ENCODE assay signal across 24 cellular contexts in the genomic region with DNA sequence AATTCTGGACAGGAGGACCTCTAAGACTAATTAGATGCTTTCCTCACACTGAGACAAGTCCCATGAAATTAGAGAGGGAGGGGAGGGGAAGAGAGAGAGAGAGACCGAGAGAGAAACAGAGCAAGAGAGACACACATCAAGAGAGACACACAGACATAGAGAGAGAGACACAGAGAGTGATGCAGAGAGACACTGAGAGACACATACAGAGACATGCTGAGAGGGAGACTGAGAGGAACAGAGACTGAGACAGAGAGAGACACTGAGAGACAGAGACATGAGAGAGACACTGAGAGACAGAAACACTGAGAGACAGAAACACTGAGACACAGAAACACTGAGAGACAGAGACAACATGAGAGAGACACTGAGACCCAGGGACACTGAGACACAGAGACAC.
A peak's percentile ranks its signal among the peaks of the same experiment; 100 is the strongest.
DNase-seq lines count a peak whose midpoint lies in the region; TF ChIP-seq lines count a peak whose summit lies in the region.
"Had no signal": no experiment of that assay in that cellular context is flagged by ENCODE, and none has a peak within 500 bp of the region (broad histone marks: within the 10 kb centered on the region; RNA-seq: fewer than 3 reads in every experiment).

No MANE protein-coding gene starts in this region.

- H3K9me3 ChIP-seq in endodermal cell (ENCODE audit: control insufficient read depth, low read length) (no peaks in the 10 kb centered on the region), sigmoid colon (no peaks in the 10 kb centered on the region)

- no peak for TF ChIP-seq POLR2A in sigmoid colon (IDR thresholded peaks at IDR 0.05)

- TF ChIP-seq EP300 in sigmoid colon (IDR thresholded peaks at IDR 0.05) = no peak

- H3K9me3 Mint-ChIP-seq in activated CD4-positive, alpha-beta T cell treated with anti-CD3 and anti-CD28 coated beads, Interleukin-2, amount 10 ng/mL, durations not matched to agents 24 days and 14 days = no peaks in the 10 kb centered on the region
- no peaks in the 10 kb centered on the region for H3K9me3 Mint-ChIP-seq in activated T-helper 1 cell treated with anti-CD3 and anti-CD28 coated beads, Interleukin-12 subunit alpha, Interleukin-12 subunit beta, Interleukin-2, Interleukin-4 antibody, amounts not matched to agents 30 ng/mL and 10 ng/mL and 1 ng/mL, durations not matched to agents 14 hours and 24 hours and 36 hours
- no peaks in the 10 kb centered on the region for H3K9me3 Mint-ChIP-seq in endodermal cell
- H3K9me3 Mint-ChIP-seq: IgD-negative memory B cell had no signal

- H3K27me3 Mint-ChIP-seq in activated CD4-positive, alpha-beta T cell treated with anti-CD3 and anti-CD28 coated beads, Interleukin-2, amount 10 ng/mL, durations not matched to agents 24 days and 14 days = peaks cover 3% of the 10 kb centered on the region
- H3K27me3 Mint-ChIP-seq in activated T-helper 1 cell treated with anti-CD3 and anti-CD28 coated beads, Interleukin-12 subunit alpha, Interleukin-12 subunit beta, Interleukin-2, Interleukin-4 antibody, amounts not matched to agents 30 ng/mL and 10 ng/mL and 1 ng/mL, durations not matched to agents 14 hours and 24 hours and 36 hours (ENCODE audit: insufficient read depth) = no peaks in the 10 kb centered on the region
- H3K27me3 Mint-ChIP-seq in endodermal cell (ENCODE audit: insufficient read depth) = peaks cover 26% of the 10 kb centered on the region

- WGBS in endodermal cell (ENCODE audit: insufficient coverage in 1 of 2, insufficient read length in 1 of 2), 2 experiments = 97% methylated on average over 1 of the region's 1 CpG; no CpG with 5 or more reads in 1 of the 2 experiments
- 65 to 85% methylated on average over 1 of the region's 1 CpG for WGBS in sigmoid colon, 2 donors

- peaks cover 15% of the 10 kb centered on the region for H3K4me1 Mint-ChIP-seq in activated CD4-positive, alpha-beta T cell treated with anti-CD3 and anti-CD28 coated beads, Interleukin-2, amount 10 ng/mL, durations not matched to agents 24 days and 14 days
- H3K4me1 Mint-ChIP-seq in activated T-helper 1 cell treated with anti-CD3 and anti-CD28 coated beads, Interleukin-12 subunit alpha, Interleukin-12 subunit beta, Interleukin-2, Interleukin-4 antibody, amounts not matched to agents 30 ng/mL and 10 ng/mL and 1 ng/mL, durations not matched to agents 14 hours and 24 hours and 36 hours (ENCODE audit: low read depth) = peaks cover 13% of the 10 kb centered on the region
- H3K4me1 Mint-ChIP-seq in endodermal cell = peaks cover 5% of the 10 kb centered on the region

- H3K27me3 ChIP-seq in endodermal cell (ENCODE audit: control insufficient read depth, insufficient read depth, low read length, poor library complexity, severe bottlenecking) (peaks cover 9% of the 10 kb centered on the region), sigmoid colon (no peaks in the 10 kb centered on the region)

- H3K27ac ChIP-seq in endodermal cell (ENCODE audit: low read depth, low read length) (no peak overlapping the region), sigmoid colon (peak overlapping the region in 3 of 4 donors; percentile 61 to 67 (median 63))
- H3K27ac ChIP-seq: 22Rv1, C4-2B, KMS-11, SK-N-MC had no signal

- H3K4me1 ChIP-seq in endodermal cell (ENCODE audit: control insufficient read depth, insufficient read depth, low read length) (no peaks in the 10 kb centered on the region), sigmoid colon (peaks cover 0 to 74% (median 61%) of the 10 kb centered on the region in 4 donors)

- H3K36me3 Mint-ChIP-seq in activated CD4-positive, alpha-beta T cell treated with anti-CD3 and anti-CD28 coated beads, Interleukin-2, amount 10 ng/mL, durations not matched to agents 24 days and 14 days (ENCODE audit: low read depth) = no peaks in the 10 kb centered on the region
- H3K36me3 Mint-ChIP-seq in activated T-helper 1 cell treated with anti-CD3 and anti-CD28 coated beads, Interleukin-12 subunit alpha, Interleukin-12 subunit beta, Interleukin-2, Interleukin-4 antibody, amounts not matched to agents 30 ng/mL and 10 ng/mL and 1 ng/mL, durations not matched to agents 14 hours and 24 hours and 36 hours (ENCODE audit: low read depth) = no peaks in the 10 kb centered on the region
- H3K36me3 Mint-ChIP-seq in endodermal cell (ENCODE audit: low read depth) = no peaks in the 10 kb centered on the region

- H3K4me3 ChIP-seq in endodermal cell (ENCODE audit: low read length) (no peak overlapping the region), sigmoid colon (no peak overlapping the region)
- H3K4me3 ChIP-seq: SK-N-MC had no signal

- TF ChIP-seq CTCF in endodermal cell (conservative IDR thresholded peaks at IDR 0.05) (no peak), sigmoid colon (IDR thresholded peaks at IDR 0.05) (no peak)

- no peaks in the 10 kb centered on the region for H3K36me3 ChIP-seq in endodermal cell (ENCODE audit: control insufficient read depth, insufficient read depth, low read length)
- H3K36me3 ChIP-seq in sigmoid colon = no peaks in the 10 kb centered on the region

- no peak overlapping the region for H3K9ac ChIP-seq in endodermal cell (ENCODE audit: extremely low read depth, low read length, poor library complexity, severe bottlenecking)
- H3K9ac ChIP-seq: KMS-11 had no signal

- peak overlapping the region; percentile 12 for H3K27ac Mint-ChIP-seq in activated CD4-positive, alpha-beta T cell treated with anti-CD3 and anti-CD28 coated beads, Interleukin-2, amount 10 ng/mL, durations not matched to agents 24 days and 14 days
- peak overlapping the region; percentile 10 for H3K27ac Mint-ChIP-seq in activated T-helper 1 cell treated with anti-CD3 and anti-CD28 coated beads, Interleukin-12 subunit alpha, Interleukin-12 subunit beta, Interleukin-2, Interleukin-4 antibody, amounts not matched to agents 30 ng/mL and 10 ng/mL and 1 ng/mL, durations not matched to agents 14 hours and 24 hours and 36 hours
- H3K27ac Mint-ChIP-seq in endodermal cell = no peak overlapping the region
- H3K27ac Mint-ChIP-seq: B cell, IgD-negative memory B cell had no signal

- no peak overlapping the region for H3K4me3 Mint-ChIP-seq in activated CD4-positive, alpha-beta T cell treated with anti-CD3 and anti-CD28 coated beads, Interleukin-2, amount 10 ng/mL, durations not matched to agents 24 days and 14 days
- H3K4me3 Mint-ChIP-seq in activated T-helper 1 cell treated with anti-CD3 and anti-CD28 coated beads, Interleukin-12 subunit alpha, Interleukin-12 subunit beta, Interleukin-2, Interleukin-4 antibody, amounts not matched to agents 30 ng/mL and 10 ng/mL and 1 ng/mL, durations not matched to agents 14 hours and 24 hours and 36 hours = no peak overlapping the region
- H3K4me3 Mint-ChIP-seq in endodermal cell = no peak overlapping the region
- H3K4me3 Mint-ChIP-seq: B cell, IgD-negative memory B cell had no signal

- DNase-seq in activated CD4-positive, alpha-beta T cell treated with anti-CD3 and anti-CD28 coated beads, Interleukin-2, amount 10 ng/mL, durations not matched to agents 24 days and 14 days = no peak
- DNase-seq in activated CD4-positive, alpha-beta T cell treated with anti-CD3 and anti-CD28 coated beads for 48 hours = no peak
- no peak for DNase-seq in activated T-helper 1 cell treated with anti-CD3 and anti-CD28 coated beads, Interleukin-12 subunit alpha, Interleukin-12 subunit beta, Interleukin-2, Interleukin-4 antibody, amounts not matched to agents 30 ng/mL and 10 ng/mL and 1 ng/mL, durations not matched to agents 14 hours and 24 hours and 36 hours (ENCODE audit: low spot score)
- DNase-seq in endodermal cell = peak; percentile 18
- no peak for DNase-seq in sigmoid colon
- no peak for DNase-seq in activated naive CD4-positive, alpha-beta T cell treated with anti-CD3 and anti-CD28 coated beads, Interleukin-2, amount 50 U/mL, for 16 hours
- DNase-seq in NCI-H748 treated with DMSO at 0.1 percent for 48 hours (lab: John Stamatoyannopoulos, UW) = no peak
- no peak for DNase-seq in middle frontal gyrus (ENCODE audit: extremely low spot score, low spot score)
- DNase-seq: DMS153, DND-41, NCI-H1048, NCI-H1417 treated with DMSO at 0.1 percent for 48 hours, NCI-H1694 treated with DMSO at 0.1 percent for 48 hours, NCI-H2081, NCI-H2227 treated with DMSO at 0.1 percent for 48 hours, NCI-H526 treated with DMSO at 0.1 percent for 48 hours, RPMI8226, SHP77 had no signal

- intact Hi-C loops in activated CD4-positive, alpha-beta T cell treated with anti-CD3 and anti-CD28 coated beads, Interleukin-2, amount 10 ng/mL, durations not matched to agents 24 days and 14 days (cut with micrococcal nuclease) = no loop called here
- intact Hi-C loops in activated T-helper 1 cell treated with anti-CD3 and anti-CD28 coated beads, Interleukin-12 subunit alpha, Interleukin-12 subunit beta, Interleukin-2, Interleukin-4 antibody, amounts not matched to agents 30 ng/mL and 10 ng/mL and 1 ng/mL, durations not matched to agents 14 hours and 24 hours and 36 hours (cut with micrococcal nuclease) = no loop called here
- intact Hi-C loops in sigmoid colon (cut with DNase I) = no loop called here
